In genomic region chr17:16935241-16935663, GRCh38 we compare ENCODE assay signal across 1 cellular context.
TF ChIP-seq lines count a peak whose summit lies in the region.

No MANE protein-coding gene starts in this region.

TF ChIP-seq in HCT116, 20 proteins besides CTCF, POLR2A, EP300 and RAD21 (continued from another document):
- TF ChIP-seq REST (IDR thresholded peaks at IDR 0.05; ENCODE audit: low read depth) = no peak
- TF ChIP-seq TCF7L2 (IDR thresholded peaks at IDR 0.05; ENCODE audit: borderline replicate concordance, extremely low read depth, insufficient read depth, insufficient read length) = no peak
- no peak for TF ChIP-seq POLR2AphosphoS5 (IDR thresholded peaks at IDR 0.05; ENCODE audit: low read depth, low read length)
- TF ChIP-seq CBX3 (IDR thresholded peaks at IDR 0.05; ENCODE audit: low read depth) = no peak
- no peak for TF ChIP-seq CEBPB (IDR thresholded peaks at IDR 0.05; ENCODE audit: low read depth)
- no peak for TF ChIP-seq JUND (IDR thresholded peaks at IDR 0.05)
- TF ChIP-seq ZNF274 (IDR thresholded peaks at IDR 0.05; ENCODE audit: low read depth, low read length) = no peak
- TF ChIP-seq FOSL1 (IDR thresholded peaks at IDR 0.05; ENCODE audit: low read depth) = no peak
- TF ChIP-seq YY1 (IDR thresholded peaks at IDR 0.05; ENCODE audit: extremely low read depth, insufficient replicate concordance, low read depth, low read length) = no peak
- TF ChIP-seq ATF3 (IDR thresholded peaks at IDR 0.05) = no peak
- no peak for TF ChIP-seq EZH2phosphoT487 (IDR thresholded peaks at IDR 0.05; ENCODE audit: borderline replicate concordance)
- no peak for TF ChIP-seq SRF (IDR thresholded peaks at IDR 0.05; ENCODE audit: low read depth)
- TF ChIP-seq ZBTB33 (IDR thresholded peaks at IDR 0.05; ENCODE audit: extremely low read depth, insufficient replicate concordance, low read length) = no peak
- TF ChIP-seq ELF1 (IDR thresholded peaks at IDR 0.05; ENCODE audit: borderline replicate concordance, low read depth) = no peak
- TF ChIP-seq EGR1 (IDR thresholded peaks at IDR 0.05; ENCODE audit: low read depth) = no peak
